27 cellular contexts compared by ENCODE assay signal in genomic region chr19:41415154-41415571, GRCh38. TPM values are rescaled to one million over a fixed set of nuclear protein-coding genes. Genes with fewer than 3 reads are reported as not detected.
A peak's percentile ranks its signal among the peaks of the same experiment; 100 is the strongest.
DNase-seq lines count a peak whose midpoint lies in the region; ATAC-seq, FAIRE-seq and TF ChIP-seq lines count a peak whose summit lies in the region.
"Had no signal": no experiment of that assay in that cellular context is flagged by ENCODE, and none has a peak within 500 bp of the region (broad histone marks: within the 10 kb centered on the region; RNA-seq: fewer than 3 reads in every experiment).

No MANE protein-coding gene starts in this region.

- ATAC-seq in lung (ENCODE audit: insufficient read depth, low FRiP score) (peak; percentile 31), HG02981 (IDR thresholded peaks at IDR 0.05; ENCODE audit: unreplicated experiment) (no peak), HG03520 (IDR thresholded peaks at IDR 0.05; ENCODE audit: unreplicated experiment) (no peak)
- ATAC-seq: stimulated activated memory B cell treated with anti-CD40 and anti-IgM and Interleukin-4, amounts not matched to agents 10 μg/mL and 1 μg/mL and 100 μg/mL, for 72 hours; WTC11 had no signal

- H3K4me1 ChIP-seq in BE2C (peaks cover 12% of the 10 kb centered on the region), lung (ENCODE audit: control insufficient read depth in 2 of 2, insufficient read depth in 2 of 2, low read length in 2 of 2) (peaks cover 3 to 9% of the 10 kb centered on the region in 2 donors)
- H3K4me1 ChIP-seq: colonic mucosa had no signal

- TF ChIP-seq POLR2A in GM12891 (IDR thresholded peaks at IDR 0.05; ENCODE audit: low read depth, low read length) = no peak

- DNase-seq in BE2C (peak; percentile 67), NCI-H1092 treated with DMSO at 0.1 percent for 48 hours (lab: John Stamatoyannopoulos, UW) (peak; percentile 23), NCI-H69 (lab: John Stamatoyannopoulos, UW) (peak; percentile 65), lung (ENCODE audit: low spot score) (peak; percentile 61), cerebellar nuclear complex (lab: John Stamatoyannopoulos, UW) (no peak), GM12891 (ENCODE audit: insufficient read length, low spot score) (no peak)
- DNase-seq: activated CD4-positive, alpha-beta memory T cell treated with anti-CD3 and anti-CD28 coated beads, Interleukin-2, amount 10 ng/mL, durations not matched to agents 7 days and 5 days; activated T-cell treated with anti-CD3 and anti-CD28 coated beads, Interleukin-2, amount 50 U/mL, for 24 hours; CD4-positive, CD25-positive, alpha-beta regulatory T cell; colonic mucosa; IMR-90; MG63; OCI-M1; T-helper 2 cell; tibial artery had no signal

- no peak for FAIRE-seq in GM12891 (lab: Jason Lieb, UNC)
- FAIRE-seq: endometrium, H54, keratinocyte had no signal

- 76 to 96% methylated on average over 9 of the region's 9 CpGs for WGBS in lung, 2 donors

- H3K9me3 ChIP-seq in BE2C (no peaks in the 10 kb centered on the region), lung (ENCODE audit: control insufficient read depth in 2 of 2, insufficient read depth in 1 of 2, low read length in 1 of 2) (no peaks in the 10 kb centered on the region)
- H3K9me3 ChIP-seq: colonic mucosa, MG63, tibial artery had no signal

- no peaks in the 10 kb centered on the region for H3K27me3 ChIP-seq in BE2C
- no peaks in the 10 kb centered on the region for H3K27me3 ChIP-seq in lung (ENCODE audit: control insufficient read depth, insufficient read depth)
- H3K27me3 ChIP-seq: colonic mucosa, hepatocyte, MG63, tibial artery had no signal

- peak overlapping the region in 1 of 2 donors; percentile 76 for H3K27ac ChIP-seq in lung (ENCODE audit: low read depth in 1 of 2, low read length in 1 of 2)
- H3K27ac ChIP-seq: colonic mucosa, tibial artery had no signal

- no peak for TF ChIP-seq CTCF in BE2C (IDR thresholded peaks at IDR 0.05; ENCODE audit: low read depth, low read length)
- TF ChIP-seq CTCF in lung (IDR thresholded peaks at IDR 0.05; ENCODE audit: control extremely low read depth, extremely low read depth) = no peak

- H3K36me3 ChIP-seq in BE2C (peaks cover 51% of the 10 kb centered on the region), lung (ENCODE audit: control insufficient read depth in 2 of 2, insufficient read depth in 2 of 2, low read length in 2 of 2) (peaks cover 8 to 35% of the 10 kb centered on the region in 2 donors)

- no peak overlapping the region for H3K4me3 ChIP-seq in BE2C (ENCODE audit: low read depth, low read length)
- H3K4me3 ChIP-seq in lung = no peak overlapping the region
- H3K4me3 ChIP-seq: colonic mucosa, hepatocyte, MG63, tibial artery had no signal

TF ChIP-seq in GM12891, 5 proteins besides CTCF, POLR2A, EP300 and RAD21:
- TF ChIP-seq TAF1 (IDR thresholded peaks at IDR 0.05; ENCODE audit: low read depth, low read length) (no peak), POLR2AphosphoS5 (IDR thresholded peaks at IDR 0.05; ENCODE audit: low read depth, low read length) (no peak), POU2F2 (IDR thresholded peaks at IDR 0.05; ENCODE audit: low read depth, low read length) (no peak), PAX5 (IDR thresholded peaks at IDR 0.05; ENCODE audit: insufficient read depth, low read length, severe bottlenecking) (no peak), SPI1 (IDR thresholded peaks at IDR 0.05; ENCODE audit: low read depth, low read length) (no peak)
TF ChIP-seq in GM12891: peak in this region for 0.

RNA-seq across cellular contexts. Expression of gene B3GNT8, which starts 12.0 kb away (rescaled TPM):
- polyA plus RNA-seq in BE2C (2012; ENCODE audit: insufficient read depth, insufficient read length, low read depth) = 14.8 TPM
- 10 to 100 TPM in 1 of 2 donors, 1 to 10 TPM in 1; 6.2 to 30.5 TPM for total RNA-seq in lung
- 10 to 100 TPM; 35.1 to 39.0 TPM for polyA plus RNA-seq in lung
- 0.15 TPM for polyA plus RNA-seq in GM12891 (2012; ENCODE audit: low read depth, missing spikeins)
- total RNA-seq: NCI-H460 had no signal

RNA-seq across cellular contexts. Expression of gene BCKDHA, which starts 17.5 kb away (rescaled TPM):
- polyA plus RNA-seq in BE2C (2012; ENCODE audit: insufficient read depth, insufficient read length, low read depth) = 274 TPM
- total RNA-seq in lung = 10 to 100 TPM; 38.9 to 39.2 TPM
- 10 to 100 TPM; 19.7 to 54.5 TPM for polyA plus RNA-seq in lung
- 84.2 TPM for polyA plus RNA-seq in GM12891 (2012; ENCODE audit: low read depth, missing spikeins)

RNA-seq across cellular contexts. Expression of gene EXOSC5, which starts 18.0 kb away (rescaled TPM):
- polyA plus RNA-seq in BE2C (2012; ENCODE audit: insufficient read depth, insufficient read length, low read depth) = 398 TPM
- total RNA-seq in lung = 10 to 100 TPM in 1 of 2 donors, 1 to 10 TPM in 1; 6.3 to 21.6 TPM
- polyA plus RNA-seq in lung = 10 to 100 TPM; 32.6 to 34.4 TPM
- polyA plus RNA-seq in GM12891 (2012; ENCODE audit: low read depth, missing spikeins) = 95.3 TPM

RNA-seq across cellular contexts. Expression of gene DMAC2, which starts 24.5 kb away (rescaled TPM):
- 144 TPM for polyA plus RNA-seq in BE2C (2012; ENCODE audit: insufficient read depth, insufficient read length, low read depth)
- total RNA-seq in lung = 10 to 100 TPM; 25.5 to 51.4 TPM
- polyA plus RNA-seq in lung = 10 to 100 TPM; 46.2 to 51.7 TPM
- 30.1 TPM for polyA plus RNA-seq in GM12891 (2012; ENCODE audit: low read depth, missing spikeins)

RNA-seq across cellular contexts. Expression of gene ERICH4, which starts 27.8 kb away (rescaled TPM):
- polyA plus RNA-seq in BE2C (2012; ENCODE audit: insufficient read depth, insufficient read length, low read depth) = 0.46 TPM
- not detected for total RNA-seq in lung
- under 1 TPM in 1 of 2 donors, not detected in 1; 0.16 TPM for polyA plus RNA-seq in lung
- polyA plus RNA-seq in GM12891 (2012; ENCODE audit: low read depth, missing spikeins) = not detected
- total RNA-seq: activated CD4-positive, alpha-beta memory T cell treated with anti-CD3 and anti-CD28 coated beads, Interleukin-2, amount 10 ng/mL, durations not matched to agents 7 days and 5 days; CD4-positive, CD25-positive, alpha-beta regulatory T cell; colonic mucosa; IMR-90; mesothelial cell of epicardium; NCI-H460; neural crest cell; renal cortical epithelial cell had no signal
- polyA plus RNA-seq: CD4-positive, CD25-positive, alpha-beta regulatory T cell; IMR-90; keratinocyte had no signal

Comparison
In these comparisons a context has a peak if more than half of its experiments do, and no peak if none do; other contexts are left out.
1. DNase-seq: peak in BE2C (single experiment), NCI-H1092 treated with DMSO at 0.1 percent for 48 hours (single experiment), NCI-H69 (single experiment) and lung (single experiment); none in cerebellar nuclear complex (0 of 2) and GM12891 (single experiment).